Comparison of ENCODE assay signal across 12 cellular contexts in the genomic region with DNA sequence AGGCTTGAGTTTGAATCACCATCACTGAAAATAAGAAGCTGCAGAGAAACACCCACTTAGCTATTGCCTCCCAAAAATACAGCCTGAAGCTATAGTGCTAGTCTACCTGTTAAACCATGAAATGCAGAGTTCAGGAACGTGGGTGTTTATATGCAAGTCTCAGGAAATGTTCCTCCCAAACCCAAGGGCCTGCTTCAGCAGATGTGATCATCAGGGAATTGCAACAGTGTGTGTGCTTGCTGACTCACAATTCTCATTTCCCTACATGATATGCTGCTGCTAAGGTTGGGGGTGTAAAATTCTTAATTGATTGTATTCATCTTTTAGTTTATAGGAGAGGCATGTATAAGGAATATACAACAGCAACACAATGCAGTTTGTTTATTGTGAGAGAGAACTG. TPM values are rescaled to one million over a fixed set of nuclear protein-coding genes. Genes with fewer than 3 reads are reported as not detected.
DNase-seq lines count a peak whose midpoint lies in the region; ATAC-seq and TF ChIP-seq lines count a peak whose summit lies in the region.
"Had no signal": no experiment of that assay in that cellular context is flagged by ENCODE, and none has a peak within 500 bp of the region (broad histone marks: within the 10 kb centered on the region; RNA-seq: fewer than 3 reads in every experiment).

No MANE protein-coding gene starts in this region.

- H3K9me3 Mint-ChIP-seq in H9 (no peaks in the 10 kb centered on the region), osteocyte (ENCODE audit: unreplicated experiment) (no peaks in the 10 kb centered on the region)
- H3K9me3 Mint-ChIP-seq: neural crest cell had no signal

- H3K18ac ChIP-seq in H9 (ENCODE audit: insufficient read length, low read depth, low read length): no peak overlapping the region

- no peak overlapping the region for H4K8ac ChIP-seq in H9 (replicated peaks; ENCODE audit: insufficient read length, low read depth, low read length)

- no peak for TF ChIP-seq CTCF in lung (IDR thresholded peaks at IDR 0.05; ENCODE audit: control extremely low read depth, extremely low read depth)
- TF ChIP-seq CTCF in H9 (conservative IDR thresholded peaks at IDR 0.05): no peak
- TF ChIP-seq CTCF in osteocyte (IDR thresholded peaks at IDR 0.05): no peak

- no peak overlapping the region for H3K4me3 ChIP-seq in lung
- H3K4me3 ChIP-seq: testis had no signal

- H2AK5ac ChIP-seq in H9 (ENCODE audit: insufficient read length, low read length): no peak overlapping the region

- no peak overlapping the region for H2BK12ac ChIP-seq in H9 (ENCODE audit: insufficient read length, low read depth, low read length)

- H3K4me3 Mint-ChIP-seq in H9 (no peak overlapping the region), osteocyte (ENCODE audit: unreplicated experiment) (no peak overlapping the region)
- H3K4me3 Mint-ChIP-seq: neural crest cell had no signal

- H3T11ph ChIP-seq in H9 (ENCODE audit: low read length): no peak overlapping the region

- no peak overlapping the region for H2BK20ac ChIP-seq in H9 (ENCODE audit: low read depth, low read length, poor library complexity, severe bottlenecking)

- H2AFZ ChIP-seq in H9 (ENCODE audit: low read length): no peak overlapping the region

- H3K27ac Mint-ChIP-seq in H9: no peak overlapping the region; a peak in 1 of 7 replicates
- H3K27ac Mint-ChIP-seq in osteocyte (ENCODE audit: unreplicated experiment): no peak overlapping the region

- H3K36me3 Mint-ChIP-seq in H9 (ENCODE audit: insufficient read depth in 1 of 3, low read depth in 3 of 3) (peaks cover 27 to 82% (median 64%) of the 10 kb centered on the region in 3 experiments), osteocyte (ENCODE audit: unreplicated experiment) (peaks cover 35% of the 10 kb centered on the region)

- ATAC-seq in lung (ENCODE audit: insufficient read depth, low FRiP score): peak; percentile 41

- H2BK120ac ChIP-seq in H9 (ENCODE audit: low read depth, low read length, poor library complexity, severe bottlenecking): no peak overlapping the region

- H4K20me1 ChIP-seq in H9 (ENCODE audit: control insufficient read depth, insufficient read depth, insufficient read length): no peaks in the 10 kb centered on the region

- H3K23ac ChIP-seq in H9 (ENCODE audit: insufficient read length, low read depth, low read length): no peak overlapping the region

- H3K4me1 Mint-ChIP-seq in H9 (no peaks in the 10 kb centered on the region), osteocyte (ENCODE audit: unreplicated experiment) (peaks cover 2% of the 10 kb centered on the region)
- H3K4me1 Mint-ChIP-seq: neural crest cell had no signal

- H2BK5ac ChIP-seq in H9 (ENCODE audit: insufficient read length, low read length): no peak overlapping the region

- no peak overlapping the region for H4K5ac ChIP-seq in H9 (ENCODE audit: insufficient read length, low read depth, low read length)

- H2BK15ac ChIP-seq in H9 (ENCODE audit: low read depth, low read length): no peak overlapping the region

- no peak overlapping the region for H3K56ac ChIP-seq in H9 (ENCODE audit: insufficient read length, low read depth, low read length)

- no peak overlapping the region for H3K9ac ChIP-seq in H9 (ENCODE audit: extremely low read depth, insufficient read length, low read length)

- H3K27me3 ChIP-seq in lung (ENCODE audit: control insufficient read depth, insufficient read depth) (no peaks in the 10 kb centered on the region), H9 (ENCODE audit: insufficient read depth, low read length) (no peaks in the 10 kb centered on the region)
- H3K27me3 ChIP-seq: testis had no signal

- H3K27me3 Mint-ChIP-seq in H9 (ENCODE audit: low read depth) (no peaks in the 10 kb centered on the region; the same call in 1 of the 2 replicates), osteocyte (ENCODE audit: unreplicated experiment) (no peaks in the 10 kb centered on the region)

- H3K23me2 ChIP-seq in H9 (ENCODE audit: insufficient read length, low read depth, low read length, poor library complexity, severe bottlenecking): no peaks in the 10 kb centered on the region

- no peaks in the 10 kb centered on the region for H3K79me2 ChIP-seq in H9 (ENCODE audit: insufficient read depth, low read length)

- H3K27ac ChIP-seq in caudate nucleus (ENCODE audit: low read depth, low read length) (no peak overlapping the region), lung (ENCODE audit: low read depth in 1 of 2, low read length in 1 of 2) (no peak overlapping the region), H9 (ENCODE audit: insufficient read length, low read depth, low read length) (no peak overlapping the region)
- H3K27ac ChIP-seq: testis had no signal

- no peaks in the 10 kb centered on the region for H3K9me3 ChIP-seq in lung (ENCODE audit: control insufficient read depth in 2 of 2, insufficient read depth in 1 of 2, low read length in 1 of 2)
- H3K9me3 ChIP-seq in H9 (ENCODE audit: control insufficient read depth, low read depth, low read length): no peaks in the 10 kb centered on the region
- H3K9me3 ChIP-seq: testis had no signal

- peaks cover 23 to 25% of the 10 kb centered on the region in 2 donors for H3K36me3 ChIP-seq in lung (ENCODE audit: control insufficient read depth in 2 of 2, insufficient read depth in 2 of 2, low read length in 2 of 2)

- no peak overlapping the region for H3K4ac ChIP-seq in H9 (ENCODE audit: low read depth, low read length)

- no peaks in the 10 kb centered on the region for H3K79me1 ChIP-seq in H9 (ENCODE audit: insufficient read depth, low read depth, low read length, poor library complexity, severe bottlenecking)

- DNase-seq in Ammon's horn (ENCODE audit: low spot score): peak; percentile 35
- peak; percentile 30 to 33 for DNase-seq in Kasumi-1 (lab: John Stamatoyannopoulos, UW)
- DNase-seq in caudate nucleus (lab: John Stamatoyannopoulos, UW): peak in 33 of 61 donors; percentile 2 to 88 (median 25)
- DNase-seq in lung (ENCODE audit: low spot score): no peak
- DNase-seq in DMS79 (lab: John Stamatoyannopoulos, UW): no peak
- DNase-seq in H9: no peak
- DNase-seq in stimulated activated CD4-positive, alpha-beta T cell treated with anti-CD3 and anti-CD28 coated beads, Interleukin-4, amount 100 ng/mL, for 1 hour: no peak
- no peak for DNase-seq in osteocyte (ENCODE audit: extremely low spot score, unreplicated experiment)
- DNase-seq: cerebellar nuclear complex, NCI-H69, testis had no signal

- WGBS in lung, 2 donors: 38 to 56% methylated on average over 1 of the region's 1 CpG
- no CpG with 5 or more reads among the region's 1 CpG for WGBS in H9 (ENCODE audit: extremely low coverage, insufficient read length, low lambda C conversion rate)

- no peak overlapping the region for H4K91ac ChIP-seq in H9 (ENCODE audit: insufficient read length, low read depth, low read length)

- H3K4me2 ChIP-seq in H9 (ENCODE audit: insufficient read depth, insufficient read length, low read length): no peak overlapping the region

- no peak overlapping the region for H3K14ac ChIP-seq in H9 (ENCODE audit: insufficient read depth, low read length)

- H3K4me1 ChIP-seq in lung (ENCODE audit: control insufficient read depth in 2 of 2, insufficient read depth in 2 of 2, low read length in 2 of 2) (no peaks in the 10 kb centered on the region), H9 (ENCODE audit: insufficient read depth, low read length) (no peaks in the 10 kb centered on the region)
- H3K4me1 ChIP-seq: testis had no signal

RNA-seq across cellular contexts. Expression of a gene that starts 49.6 kb away (rescaled TPM):
- total RNA-seq in lung (100 to 1,000 TPM in 1 of 2 donors, 10 to 100 TPM in 1; 67.1 to 109 TPM), H9 (2021) (105 and 106 TPM in 2 replicates), osteocyte (68.9 and 71.0 TPM in 2 replicates)
- polyA plus RNA-seq in lung: 10 to 100 TPM; 16.6 to 52.3 TPM

Comparison
In these comparisons a context has a peak if more than half of its experiments do, and no peak if none do; other contexts are left out.
1. DNase-seq: peak in Ammon's horn (single experiment), Kasumi-1 (2 of 2) and caudate nucleus (33 of 61); none in lung (single experiment), DMS79 (single experiment), H9 (single experiment), stimulated activated CD4-positive, alpha-beta T cell treated with anti-CD3 and anti-CD28 coated beads, Interleukin-4, amount 100 ng/mL, for 1 hour (single experiment) and osteocyte (single experiment).